ENCODE assay signal across 13 cellular contexts in genomic region chr10:113111900-113112853, GRCh38.
DNase-seq lines count a peak whose midpoint lies in the region; ATAC-seq and TF ChIP-seq lines count a peak whose summit lies in the region.
"Had no signal": no experiment of that assay in that cellular context is flagged by ENCODE, and none has a peak within 500 bp of the region (broad histone marks: within the 10 kb centered on the region; RNA-seq: fewer than 3 reads in every experiment).

No MANE protein-coding gene starts in this region.

- BruUV-seq in Calu3 (replicated peaks; lab: Mats Ljungman, UMichigan) = no TSS peak

- CTCF ChIA-PET in Calu3 (lab: Charles Lee) = no interaction called here

- peak; percentile 85 for ATAC-seq in omental fat pad (ENCODE audit: low FRiP score)
- ATAC-seq in HG03097 (IDR thresholded peaks at IDR 0.05; ENCODE audit: low FRiP score, unreplicated experiment) = no peak
- ATAC-seq in stimulated activated naive CD8-positive, alpha-beta T cell treated with anti-CD3 and anti-CD28 coated beads, Interleukin-15, Interleukin-2, amounts not matched to agents 100 U/mL and 50 U/mL, for 24 hours = no peak

- no peaks in the 10 kb centered on the region for H3K9me3 ChIP-seq in fibroblast of lung (ENCODE audit: control insufficient read depth, insufficient read depth, low read depth, low read length)

- H3K4me1 ChIP-seq in fibroblast of lung (ENCODE audit: control insufficient read depth, extremely low read depth, insufficient read depth, low read length) = no peaks in the 10 kb centered on the region

- DNase-seq in Calu3 (no peak), NCI-H2171 (lab: John Stamatoyannopoulos, UW) (peak; percentile 38), fibroblast of lung (ENCODE audit: low read depth in 2 of 2) (peak; percentile 24 to 83), omental fat pad (ENCODE audit: low spot score) (no peak), DMS79 treated with DMSO at 0.1 percent for 48 hours (lab: John Stamatoyannopoulos, UW) (no peak), NCI-H1930 (lab: John Stamatoyannopoulos, UW) (no peak)
- DNase-seq in stimulated activated naive CD8-positive, alpha-beta T cell treated with anti-CD3 and anti-CD28 coated beads, Interleukin-15, Interleukin-2, amounts not matched to agents 100 U/mL and 50 U/mL, for 24 hours = no peak
- DNase-seq: activated CD8-positive, alpha-beta memory T cell treated with anti-CD3 and anti-CD28 coated beads for 24 hours; effector memory CD4-positive, alpha-beta T cell; NCI-H69; nucleus accumbens had no signal

- H3K36me3 Mint-ChIP-seq in Calu3 (ENCODE audit: insufficient read depth, unreplicated experiment) = peaks cover 2% of the 10 kb centered on the region
- H3K36me3 Mint-ChIP-seq: IgD-negative memory B cell had no signal

- H3K9me3 Mint-ChIP-seq in Calu3 (ENCODE audit: low read depth, unreplicated experiment) = no peaks in the 10 kb centered on the region

- TF ChIP-seq CTCF in Calu3 (IDR thresholded peaks at IDR 0.05; ENCODE audit: unreplicated experiment) (no peak), fibroblast of lung (conservative IDR thresholded peaks at IDR 0.05 in 1 of 2, IDR thresholded peaks at IDR 0.05 in 1 of 2; ENCODE audit: low read depth in 1 of 2, low read length in 2 of 2) (no peak), omental fat pad (IDR thresholded peaks at IDR 0.05) (no peak)

- H2AFZ ChIP-seq in fibroblast of lung (ENCODE audit: low read length) = no peak overlapping the region

- no peaks in the 10 kb centered on the region for H3K27me3 ChIP-seq in fibroblast of lung (ENCODE audit: control insufficient read depth, insufficient read depth, low read length)

- peak overlapping the region; percentile 33 for H3K27ac Mint-ChIP-seq in Calu3 (ENCODE audit: unreplicated experiment)
- H3K27ac Mint-ChIP-seq: IgD-negative memory B cell had no signal

- H3K27me3 Mint-ChIP-seq in Calu3 (ENCODE audit: unreplicated experiment) = no peaks in the 10 kb centered on the region

- no peaks in the 10 kb centered on the region for H3K36me3 ChIP-seq in fibroblast of lung (ENCODE audit: control insufficient read depth, insufficient read depth, low read length)

- H3K4me2 ChIP-seq in fibroblast of lung (ENCODE audit: extremely low read depth, insufficient read depth, low read length) = no peak overlapping the region

- no peak overlapping the region for H3K4me3 ChIP-seq in fibroblast of lung (replicated peaks in 1 of 4; ENCODE audit: control extremely low read depth in 1 of 4, insufficient read depth in 1 of 4, low read depth in 3 of 4, low read length in 4 of 4)

- H4K20me1 ChIP-seq in fibroblast of lung (ENCODE audit: control insufficient read depth, extremely low read depth, insufficient read depth, low read length) = no peaks in the 10 kb centered on the region

- no peak overlapping the region for H3K27ac ChIP-seq in fibroblast of lung (ENCODE audit: insufficient read depth, low read length)

- intact Hi-C loops in Calu3 (cut with micrococcal nuclease; ENCODE audit: unreplicated experiment) = no loop called here

- peak overlapping the region; percentile 26 for H3K4me3 Mint-ChIP-seq in Calu3 (ENCODE audit: low read depth, unreplicated experiment)
- H3K4me3 Mint-ChIP-seq: IgD-negative memory B cell had no signal

- H3K79me2 ChIP-seq in fibroblast of lung (ENCODE audit: control insufficient read depth, insufficient read depth, low read length) = no peaks in the 10 kb centered on the region

- H3K4me1 Mint-ChIP-seq in Calu3 (ENCODE audit: low read depth, unreplicated experiment) = peaks cover 40% of the 10 kb centered on the region
- H3K4me1 Mint-ChIP-seq: IgD-negative memory B cell had no signal

- no peak overlapping the region for H3K9ac ChIP-seq in fibroblast of lung (ENCODE audit: insufficient read depth, low read length)

Comparison
In these comparisons a context has a peak if more than half of its experiments do, and no peak if none do; other contexts are left out.
1. DNase-seq: peak in NCI-H2171 (single experiment) and fibroblast of lung (2 of 2); none in Calu3 (single experiment), omental fat pad (single experiment), DMS79 treated with DMSO at 0.1 percent for 48 hours (single experiment), NCI-H1930 (0 of 2) and stimulated activated naive CD8-positive, alpha-beta T cell treated with anti-CD3 and anti-CD28 coated beads, Interleukin-15, Interleukin-2, amounts not matched to agents 100 U/mL and 50 U/mL, for 24 hours (single experiment).